Comparison of ENCODE assay signal across 8 cellular contexts in genomic region chr4:105895324-105895608, GRCh38. TPM values are rescaled to one million over a fixed set of nuclear protein-coding genes. Genes with fewer than 3 reads are reported as not detected.
A peak's percentile ranks its signal among the peaks of the same experiment; 100 is the strongest.
DNase-seq lines count a peak whose midpoint lies in the region; ATAC-seq and TF ChIP-seq lines count a peak whose summit lies in the region.

Gene NPNT, plus strand, starts transcription at chr4:105895471. Its CDS starts 182 bp downstream, at chr4:105895653.

- H3K4me1 ChIP-seq in left lung (peaks cover under 1 to 4% of the 10 kb centered on the region in 2 donors), thyroid gland (peaks cover 26 to 37% of the 10 kb centered on the region in 2 donors)

- H3K27ac ChIP-seq in HL-60 (replicated peaks) = no peak within 1 kb of the TSS
- H3K27ac ChIP-seq in left lung = peak within 1 kb of the TSS; percentile 80 to 90
- peak within 1 kb of the TSS; percentile 86 to 96 (median 95) for H3K27ac ChIP-seq in thyroid gland

- peak; percentile 23 for ATAC-seq in GM19395 (IDR thresholded peaks at IDR 0.05; ENCODE audit: unreplicated experiment)
- ATAC-seq in left lung = peak; percentile 89
- ATAC-seq in GM18873 (IDR thresholded peaks at IDR 0.05; ENCODE audit: low FRiP score, unreplicated experiment) = no peak

- intact Hi-C loops in left lung (cut with DNase I) = no loop called here
- intact Hi-C loops in thyroid gland (cut with DNase I) = loop anchor here (5.0 kb wide), 1 partner anchor 37 kb away; no protein-coding TSS in a partner anchor

- peaks cover 64% of the 10 kb centered on the region for H3K27me3 ChIP-seq in HL-60 (ENCODE audit: insufficient read depth, poor library complexity, severe bottlenecking)
- H3K27me3 ChIP-seq in left lung = peaks cover 0 to 50% of the 10 kb centered on the region in 2 donors
- no peaks in the 10 kb centered on the region for H3K27me3 ChIP-seq in thyroid gland

- peak; percentile 83 to 96 for TF ChIP-seq POLR2A in thyroid gland (IDR thresholded peaks at IDR 0.05)

- 0% methylated on average over 1 to 3 of the region's 34 CpGs for WGBS in thyroid gland, 2 donors

- TF ChIP-seq CTCF in HL-60 (IDR thresholded peaks at IDR 0.05; ENCODE audit: insufficient read depth, low read length) (no peak), astrocyte of the spinal cord (IDR thresholded peaks at IDR 0.05; ENCODE audit: low read depth, low read length) (no peak), left lung (IDR thresholded peaks at IDR 0.05) (no peak), thyroid gland (IDR thresholded peaks at IDR 0.05) (no peak)

- no peaks in the 10 kb centered on the region for H3K9me3 ChIP-seq in left lung
- H3K9me3 ChIP-seq in thyroid gland = no peaks in the 10 kb centered on the region

- H3K4me3 ChIP-seq in HL-60 (replicated peaks; ENCODE audit: insufficient read depth, low read length) (peak within 1 kb of the TSS; percentile 6), astrocyte of the spinal cord (ENCODE audit: low read depth, low read length) (peak within 1 kb of the TSS; percentile 16), left lung (peak within 1 kb of the TSS; percentile 50 to 67), thyroid gland (replicated peaks in 1 of 3) (peak within 1 kb of the TSS; percentile 54 to 81 (median 77))

- DNase-seq in ACHN (peak; percentile 63), HL-60 (ENCODE audit: low read depth in 1 of 2, low spot score in 1 of 2) (no peak), astrocyte of the spinal cord (ENCODE audit: low read depth, low spot score) (no peak), left lung (peak in 1 of 2 donors; percentile 86), thyroid gland (no peak), superior temporal gyrus (ENCODE audit: extremely low spot score) (no peak)

- in situ Hi-C loops in ACHN (cut with HindIII; ENCODE audit: low pct_ligation_motif_present, low pct_unique_long_range_greater_than_20kb, low sequenced_read_pairs) (no loop called here), astrocyte of the spinal cord (cut with HindIII; ENCODE audit: low sequenced_read_pairs) (no loop called here)

- H3K36me3 ChIP-seq in left lung (no peaks in the 10 kb centered on the region), thyroid gland (no peaks in the 10 kb centered on the region)

RNA-seq across cellular contexts. Expression of gene NPNT, which starts in this region (rescaled TPM):
- 100 to 1,000 TPM; 119 to 380 TPM for total RNA-seq in left lung
- 100 to 1,000 TPM; 630 to 907 (median 817) TPM for total RNA-seq in thyroid gland

Comparison
In these comparisons a context has a peak if more than half of its experiments do, and no peak if none do; other contexts are left out.
1. H3K4me3 ChIP-seq: peak in every context shown above with its lines; median percentile 77 in thyroid gland; 58 in left lung; 16 in astrocyte of the spinal cord; 6 in HL-60.